Comparison of ENCODE assay signal across 23 cellular contexts in genomic region chr6:81340946-81341345, GRCh38.
"Had no signal": no experiment of that assay in that cellular context is flagged by ENCODE, and none has a peak within 500 bp of the region (broad histone marks: within the 10 kb centered on the region; RNA-seq: fewer than 3 reads in every experiment).

No MANE protein-coding gene starts in this region.

- H3K36me3 ChIP-seq: colonic mucosa, esophagus squamous epithelium, gastroesophageal sphincter, heart left ventricle, left lung, lower lobe of right lung had no signal

- H3K4me3 ChIP-seq: colonic mucosa, esophagus squamous epithelium, gastroesophageal sphincter, heart left ventricle, hepatocyte, left lung, lower lobe of right lung, mucosa of descending colon had no signal

- H3K4me3 Mint-ChIP-seq: dendritic cell treated with granulocyte-macrophage colony-stimulating factor and Interleukin-4, amounts not matched to agents 40 ng/mL and 50 ng/mL, for 4 days; effector memory CD8-positive, alpha-beta T cell; endodermal cell; immature natural killer cell; mesothelial cell of epicardium had no signal

- H3K27ac Mint-ChIP-seq: dendritic cell treated with granulocyte-macrophage colony-stimulating factor and Interleukin-4, amounts not matched to agents 40 ng/mL and 50 ng/mL, for 4 days; effector memory CD8-positive, alpha-beta T cell; endodermal cell; immature natural killer cell; mesothelial cell of epicardium had no signal

- H3K4me2 ChIP-seq: hepatocyte had no signal

- H2AFZ ChIP-seq: hepatocyte had no signal

- DNase-seq: colonic mucosa; cortex of kidney; effector CD8-positive, alpha-beta T cell; effector memory CD8-positive, alpha-beta T cell; endodermal cell; erythroblast; esophagus squamous epithelium; foreskin fibroblast; heart left ventricle; hypothalamus; immature natural killer cell; left cardiac atrium; left lung; left ventricle myocardium superior; lower lobe of right lung; mesenchymal stem cell; mucosa of descending colon had no signal

- H3K4me1 ChIP-seq: colonic mucosa, esophagus squamous epithelium, gastroesophageal sphincter, heart left ventricle, left lung, lower lobe of right lung had no signal

- ATAC-seq: effector memory CD8-positive, alpha-beta T cell; esophagus mucosa; gastroesophageal sphincter; heart left ventricle; left cardiac atrium; left lung; left ventricle myocardium superior; lower lobe of right lung; mucosa of descending colon had no signal

- H3K9me3 ChIP-seq: colonic mucosa, esophagus squamous epithelium, lower lobe of right lung, mucosa of descending colon had no signal

- H3K27me3 Mint-ChIP-seq: dendritic cell treated with granulocyte-macrophage colony-stimulating factor and Interleukin-4, amounts not matched to agents 40 ng/mL and 50 ng/mL, for 4 days; effector memory CD8-positive, alpha-beta T cell had no signal

- H3K27ac ChIP-seq: colonic mucosa, epithelial cell of prostate, esophagus squamous epithelium, gastroesophageal sphincter, heart left ventricle, hepatocyte, left lung, lower lobe of right lung had no signal

- H3K27me3 ChIP-seq: colonic mucosa, esophagus squamous epithelium, gastroesophageal sphincter, heart left ventricle, hepatocyte, left lung had no signal

- H3K79me2 ChIP-seq: hepatocyte had no signal

- H3K4me1 Mint-ChIP-seq: immature natural killer cell, mesothelial cell of epicardium had no signal
